21 cellular contexts compared by ENCODE assay signal in the genomic region with DNA sequence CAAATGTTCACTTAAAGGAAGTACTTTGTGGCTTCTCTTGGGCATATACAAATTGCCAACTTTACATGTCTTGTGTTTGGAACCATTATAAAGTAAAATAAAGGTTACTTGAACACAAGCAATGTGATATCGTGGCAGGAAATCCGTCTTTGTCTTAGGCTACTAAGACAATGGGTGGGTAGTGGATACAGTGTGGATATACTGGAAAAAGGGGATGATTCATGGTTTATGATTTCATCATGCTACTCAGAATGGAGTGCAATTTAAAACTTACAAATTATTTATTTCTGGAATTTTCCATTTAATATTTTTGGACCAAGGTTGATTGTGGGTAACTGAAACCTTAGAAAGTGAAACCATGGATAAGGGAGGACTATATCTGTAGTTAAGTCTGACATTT. TPM values are rescaled to one million over a fixed set of nuclear protein-coding genes. Genes with fewer than 3 reads are reported as not detected.
DNase-seq lines count a peak whose midpoint lies in the region; ATAC-seq and TF ChIP-seq lines count a peak whose summit lies in the region.
"Had no signal": no experiment of that assay in that cellular context is flagged by ENCODE, and none has a peak within 500 bp of the region (broad histone marks: within the 10 kb centered on the region; RNA-seq: fewer than 3 reads in every experiment).

No MANE protein-coding gene starts in this region.

- no peaks in the 10 kb centered on the region for H3K79me2 ChIP-seq in ACC112 (ENCODE audit: control insufficient read depth, insufficient read depth, low read length, unreplicated experiment)

- intact Hi-C loops in left lung (cut with DNase I) = no loop called here

- H2AFZ ChIP-seq in ACC112 (ENCODE audit: low read length, unreplicated experiment) = peak overlapping the region; percentile 90

- H3K36me3 ChIP-seq in ACC112 (ENCODE audit: insufficient read depth, low read length) = no peaks in the 10 kb centered on the region
- H3K36me3 ChIP-seq in left lung = no peaks in the 10 kb centered on the region
- H3K36me3 ChIP-seq: BLaER1, esophagus squamous epithelium had no signal

- TF ChIP-seq CTCF in choroid plexus epithelial cell (conservative IDR thresholded peaks at IDR 0.05; ENCODE audit: low read depth, low read length) (no peak), left lung (IDR thresholded peaks at IDR 0.05) (no peak)

- peak; percentile 66 for ATAC-seq in left lung
- ATAC-seq in GM18858 (IDR thresholded peaks at IDR 0.05; ENCODE audit: unreplicated experiment) = no peak
- ATAC-seq in GM18873 (IDR thresholded peaks at IDR 0.05; ENCODE audit: low FRiP score, unreplicated experiment) = no peak
- ATAC-seq: activated CD8-positive, alpha-beta memory T cell treated with anti-CD3 and anti-CD28 coated beads, Interleukin-2, amount 10 ng/mL, durations not matched to agents 7 days and 5 days; K562 had no signal

- H3K4me3 ChIP-seq in ACC112 (ENCODE audit: low read depth, low read length) = peak overlapping the region; percentile 56
- no peak overlapping the region for H3K4me3 ChIP-seq in choroid plexus epithelial cell (ENCODE audit: low read depth, low read length)
- no peak overlapping the region for H3K4me3 ChIP-seq in left lung
- H3K4me3 ChIP-seq: BLaER1, esophagus squamous epithelium, K562 had no signal

- peak overlapping the region; percentile 48 for H3K27ac ChIP-seq in ACC112 (ENCODE audit: low read depth, low read length)
- H3K27ac ChIP-seq in left lung = peak overlapping the region in 1 of 2 donors; percentile 18
- H3K27ac ChIP-seq: BLaER1, esophagus squamous epithelium had no signal

- peak; percentile 57 for DNase-seq in NCI-H226
- peak; percentile 31 for DNase-seq in choroid plexus epithelial cell (ENCODE audit: low read depth)
- no peak for DNase-seq in left lung
- no peak for DNase-seq in NCI-H1694 treated with DMSO at 0.1 percent for 48 hours (lab: John Stamatoyannopoulos, UW)
- DNase-seq in epidermal melanocyte (ENCODE audit: insufficient read length, low spot score) = no peak
- DNase-seq: activated CD4-positive, alpha-beta T cell treated with anti-CD3 and anti-CD28 coated beads, Interleukin-2, amount 10 ng/mL, durations not matched to agents 7 days and 5 days; activated CD8-positive, alpha-beta memory T cell treated with anti-CD3 and anti-CD28 coated beads, Interleukin-2, amount 10 ng/mL, durations not matched to agents 7 days and 5 days; activated naive CD4-positive, alpha-beta T cell treated with anti-CD3 and anti-CD28 coated beads, Interleukin-2, amount 10 ng/mL, durations not matched to agents 7 days and 5 days; anterior cingulate cortex; DND-41; effector CD4-positive, alpha-beta T cell; esophagus squamous epithelium; H7; NCI-H187; NCI-H345; stimulated activated CD8-positive, alpha-beta memory T cell treated with anti-CD3 and anti-CD28 coated beads, Interleukin-4, amount 100 ng/mL, for 48 hours had no signal

- H3K27me3 ChIP-seq in ACC112 (ENCODE audit: insufficient read depth, low read length) = no peaks in the 10 kb centered on the region
- H3K27me3 ChIP-seq in left lung = no peaks in the 10 kb centered on the region
- H3K27me3 ChIP-seq: BLaER1 had no signal

- H3K4me1 ChIP-seq in ACC112 (ENCODE audit: control insufficient read depth, insufficient read depth, low read length, unreplicated experiment) (peaks cover 20% of the 10 kb centered on the region), left lung (no peaks in the 10 kb centered on the region)
- H3K4me1 ChIP-seq: BLaER1 had no signal

- no peaks in the 10 kb centered on the region for H3K9me3 ChIP-seq in left lung
- H3K9me3 ChIP-seq: BLaER1, esophagus squamous epithelium had no signal

RNA-seq across cellular contexts. Expression of a gene that starts 48.4 kb away (rescaled TPM):
- under 1 TPM; 0.17 to 0.58 TPM for total RNA-seq in left lung
- total RNA-seq: activated CD4-positive, alpha-beta T cell treated with anti-CD3 and anti-CD28 coated beads, Interleukin-2, amount 10 ng/mL, durations not matched to agents 7 days and 5 days; activated CD8-positive, alpha-beta memory T cell treated with anti-CD3 and anti-CD28 coated beads, Interleukin-2, amount 10 ng/mL, durations not matched to agents 7 days and 5 days; esophagus squamous epithelium; H7; K562 had no signal

Comparison
In these comparisons a context has a peak if more than half of its experiments do, and no peak if none do; other contexts are left out.
1. DNase-seq: peak in NCI-H226 (single experiment) and choroid plexus epithelial cell (single experiment); none in left lung (0 of 2), NCI-H1694 treated with DMSO at 0.1 percent for 48 hours (single experiment) and epidermal melanocyte (single experiment).